ENCODE assay signal across 8 cellular contexts in genomic region chr3:3020209-3020608, GRCh38.
"Had no signal": no experiment of that assay in that cellular context is flagged by ENCODE, and none has a peak within 500 bp of the region (broad histone marks: within the 10 kb centered on the region; RNA-seq: fewer than 3 reads in every experiment).

No MANE protein-coding gene starts in this region.

- H3K4me1 Mint-ChIP-seq: IgD-negative memory B cell had no signal

- H3K36me3 Mint-ChIP-seq: IgD-negative memory B cell had no signal

- ATAC-seq: HepG2 had no signal

- H3K27ac ChIP-seq: HL-60 had no signal

- H3K4me3 Mint-ChIP-seq: H9, IgD-negative memory B cell had no signal

- H3K27ac Mint-ChIP-seq: H9, IgD-negative memory B cell had no signal

- DNase-seq: GOT3, H9, HCEC 1CT, KBM-7 had no signal

- H3K9me3 Mint-ChIP-seq: H9, IgD-negative memory B cell had no signal

- FAIRE-seq: H54, HepG2 had no signal
